17 cellular contexts compared by ENCODE assay signal in the genomic region with DNA sequence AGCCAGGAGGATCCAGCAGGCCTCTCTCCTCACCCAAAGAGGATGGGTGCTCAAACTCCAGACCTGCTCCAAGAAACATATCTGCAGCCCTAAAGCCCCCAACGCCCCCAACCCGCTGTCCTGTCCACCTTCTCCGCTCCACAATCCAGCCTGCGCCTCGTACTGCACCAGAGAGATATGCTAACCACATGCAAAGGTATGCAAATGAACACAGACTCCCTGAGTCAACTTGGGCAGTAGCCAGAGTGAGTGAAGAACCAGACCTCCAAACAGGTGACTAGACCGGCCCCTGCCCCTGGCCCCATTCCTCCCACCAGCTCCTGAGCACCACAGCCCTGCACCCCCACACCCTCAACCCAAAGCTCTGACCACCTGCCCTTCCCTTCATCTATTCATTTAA. TPM values are rescaled to one million over a fixed set of nuclear protein-coding genes. Genes with fewer than 3 reads are reported as not detected.
"Had no signal": no experiment of that assay in that cellular context is flagged by ENCODE, and none has a peak within 500 bp of the region (broad histone marks: within the 10 kb centered on the region; RNA-seq: fewer than 3 reads in every experiment).

No MANE protein-coding gene starts in this region.

- H3K9me3 Mint-ChIP-seq: activated naive CD4-positive, alpha-beta T cell treated with anti-CD3 and anti-CD28 coated beads, Interleukin-2, amount 10 ng/mL, durations not matched to agents 7 days and 5 days; dendritic cell treated with granulocyte-macrophage colony-stimulating factor and Interleukin-4, amounts not matched to agents 40 ng/mL and 50 ng/mL, for 4 days; naive thymus-derived CD8-positive, alpha-beta T cell had no signal

- H3K27ac Mint-ChIP-seq: activated CD4-positive, alpha-beta T cell treated with anti-CD3 and anti-CD28 coated beads for 36 hours; activated naive CD4-positive, alpha-beta T cell treated with anti-CD3 and anti-CD28 coated beads, Interleukin-2, amount 10 ng/mL, durations not matched to agents 7 days and 5 days; dendritic cell treated with granulocyte-macrophage colony-stimulating factor and Interleukin-4, amounts not matched to agents 40 ng/mL and 50 ng/mL, for 4 days had no signal

- H3K36me3 ChIP-seq: sigmoid colon, upper lobe of right lung had no signal

- H3K4me3 ChIP-seq: body of pancreas, mucosa of descending colon, sigmoid colon, upper lobe of right lung had no signal

- H3K9me3 ChIP-seq: body of pancreas, mucosa of descending colon, sigmoid colon, upper lobe of right lung had no signal

- ATAC-seq: activated CD4-positive, alpha-beta T cell treated with anti-CD3 and anti-CD28 coated beads for 36 hours; body of pancreas; esophagus mucosa; left colon; mucosa of descending colon; naive thymus-derived CD8-positive, alpha-beta T cell; upper lobe of right lung had no signal

- H3K27ac ChIP-seq: body of pancreas, sigmoid colon, upper lobe of right lung had no signal

- H3K4me3 Mint-ChIP-seq: activated CD4-positive, alpha-beta T cell treated with anti-CD3 and anti-CD28 coated beads for 36 hours; activated naive CD4-positive, alpha-beta T cell treated with anti-CD3 and anti-CD28 coated beads, Interleukin-2, amount 10 ng/mL, durations not matched to agents 7 days and 5 days; dendritic cell treated with granulocyte-macrophage colony-stimulating factor and Interleukin-4, amounts not matched to agents 40 ng/mL and 50 ng/mL, for 4 days had no signal

- DNase-seq: activated CD4-positive, alpha-beta T cell treated with anti-CD3 and anti-CD28 coated beads for 36 hours; activated naive CD4-positive, alpha-beta T cell treated with anti-CD3 and anti-CD28 coated beads, Interleukin-2, amount 10 ng/mL, durations not matched to agents 7 days and 5 days; body of pancreas; cerebellar nuclear complex; left colon; sigmoid colon; stimulated activated CD4-positive, alpha-beta T cell treated with anti-CD3 and anti-CD28 coated beads, Interleukin-12 subunit alpha, Interleukin-12 subunit beta, amount 100 ng/mL, for 4 hours; stimulated activated naive CD4-positive, alpha-beta T cell treated with Interleukin-2 at 50 U/mL for 16 hours; T-helper 9 cell; upper lobe of right lung had no signal

- H3K27me3 Mint-ChIP-seq: activated CD4-positive, alpha-beta T cell treated with anti-CD3 and anti-CD28 coated beads for 36 hours; naive thymus-derived CD8-positive, alpha-beta T cell had no signal

- H3K4me1 ChIP-seq: sigmoid colon, upper lobe of right lung had no signal

- H3K27me3 ChIP-seq: body of pancreas, sigmoid colon, upper lobe of right lung had no signal

- H3K36me3 Mint-ChIP-seq: activated naive CD4-positive, alpha-beta T cell treated with anti-CD3 and anti-CD28 coated beads, Interleukin-2, amount 10 ng/mL, durations not matched to agents 7 days and 5 days; naive thymus-derived CD8-positive, alpha-beta T cell had no signal

RNA-seq across cellular contexts. Expression of gene KRT17, which starts 35.4 kb away (rescaled TPM):
- total RNA-seq: activated CD4-positive, alpha-beta T cell treated with anti-CD3 and anti-CD28 coated beads for 36 hours; lung microvascular endothelial cell; naive thymus-derived CD8-positive, alpha-beta T cell had no signal

RNA-seq across cellular contexts. Expression of gene KRT16, which starts 47.2 kb away (rescaled TPM):
- total RNA-seq: activated CD4-positive, alpha-beta T cell treated with anti-CD3 and anti-CD28 coated beads for 36 hours; fibroblast of villous mesenchyme; left colon; lung microvascular endothelial cell; mucosa of descending colon; naive thymus-derived CD8-positive, alpha-beta T cell; upper lobe of right lung had no signal

RNA-seq across cellular contexts. Expression of gene GAST, which starts 52.3 kb away (rescaled TPM):
- total RNA-seq: activated CD4-positive, alpha-beta T cell treated with anti-CD3 and anti-CD28 coated beads for 36 hours; body of pancreas; esophagus mucosa; fibroblast of villous mesenchyme; left colon; lung microvascular endothelial cell; mucosa of descending colon; naive thymus-derived CD8-positive, alpha-beta T cell; omental fat pad; sigmoid colon; upper lobe of right lung had no signal
